In the genomic region with DNA sequence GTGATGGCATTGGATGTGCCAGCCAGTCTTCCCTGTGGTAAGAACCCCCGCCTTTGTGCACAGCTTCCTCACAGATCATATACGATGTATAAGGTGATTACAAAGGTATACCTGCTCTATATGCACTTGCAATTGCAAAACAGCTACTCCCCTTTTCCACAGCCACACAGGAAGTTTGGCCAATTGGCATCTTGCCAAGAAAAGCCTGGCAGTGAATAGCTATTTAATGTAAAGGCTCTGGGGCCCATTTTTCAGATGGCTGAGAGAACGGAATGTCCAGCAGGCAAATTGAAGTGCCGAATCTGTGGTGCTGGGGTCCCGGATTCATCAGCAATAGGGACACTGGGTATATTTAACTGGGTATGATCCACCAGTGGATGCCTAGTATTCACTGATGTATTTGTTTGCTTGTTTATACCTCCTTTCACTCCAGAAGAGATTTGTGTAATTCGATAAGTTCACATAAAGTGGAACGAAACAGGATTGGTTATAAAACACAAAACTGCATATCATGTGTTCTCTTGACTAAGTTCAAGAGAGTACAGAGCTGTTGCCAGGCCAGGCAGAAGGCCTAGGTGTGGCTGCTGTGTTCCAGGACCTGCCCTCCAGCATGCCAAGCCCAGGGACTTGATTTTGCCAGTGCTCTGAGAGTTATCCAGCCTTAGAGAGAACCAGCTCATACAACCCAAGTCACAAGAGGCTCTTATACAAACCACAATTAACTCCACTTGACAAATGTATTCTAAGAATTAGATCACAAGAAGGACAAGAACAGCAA, we compare ENCODE assay signal across 1 cellular context.
A peak's percentile ranks its signal among the peaks of the same experiment; 100 is the strongest.
TF ChIP-seq lines count a peak whose summit lies in the region.

No MANE protein-coding gene starts in this region.

TF ChIP-seq in HEK293, 187 proteins besides CTCF, POLR2A, EP300 and RAD21 (continued from another document and continues in another):
- TF ChIP-seq ZNF423 (tag by site-specific recombination; IDR thresholded peaks at IDR 0.05) = no peak
- TF ChIP-seq MZF1 (tag by site-specific recombination; IDR thresholded peaks at IDR 0.05; ENCODE audit: borderline replicate concordance) = peak; percentile 64; the same call in 1 of the 2 replicates
- peak; percentile 63; the same call in 1 of the 2 replicates for TF ChIP-seq ZNF394 (tag by site-specific recombination; IDR thresholded peaks at IDR 0.05; ENCODE audit: borderline replicate concordance)
- TF ChIP-seq ZBTB1 (tag by site-specific recombination; IDR thresholded peaks at IDR 0.05) = no peak
- 0 out of 2 replicates have a peak, but pooled peaks have one; percentile 64 for TF ChIP-seq ZNF830 (tag by site-specific recombination; IDR thresholded peaks at IDR 0.05; ENCODE audit: low read depth)
- TF ChIP-seq, protein P1, sequence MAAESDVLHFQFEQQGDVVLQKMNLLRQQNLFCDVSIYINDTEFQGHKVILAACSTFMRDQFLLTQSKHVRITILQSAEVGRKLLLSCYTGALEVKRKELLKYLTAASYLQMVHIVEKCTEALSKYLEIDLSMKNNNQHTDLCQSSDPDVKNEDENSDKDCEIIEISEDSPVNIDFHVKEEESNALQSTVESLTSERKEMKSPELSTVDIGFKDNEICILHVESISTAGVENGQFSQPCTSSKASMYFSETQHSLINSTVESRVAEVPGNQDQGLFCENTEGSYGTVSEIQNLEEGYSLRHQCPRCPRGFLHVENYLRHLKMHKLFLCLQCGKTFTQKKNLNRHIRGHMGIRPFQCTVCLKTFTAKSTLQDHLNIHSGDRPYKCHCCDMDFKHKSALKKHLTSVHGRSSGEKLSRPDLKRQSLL (tag by site-specific recombination; IDR thresholded peaks at IDR 0.05) = no peak
- no peak for TF ChIP-seq ZNF514 (tag by site-specific recombination; IDR thresholded peaks at IDR 0.05)
- TF ChIP-seq ZNF239 (tag by site-specific recombination; IDR thresholded peaks at IDR 0.05) = no peak
- TF ChIP-seq, protein P2, sequence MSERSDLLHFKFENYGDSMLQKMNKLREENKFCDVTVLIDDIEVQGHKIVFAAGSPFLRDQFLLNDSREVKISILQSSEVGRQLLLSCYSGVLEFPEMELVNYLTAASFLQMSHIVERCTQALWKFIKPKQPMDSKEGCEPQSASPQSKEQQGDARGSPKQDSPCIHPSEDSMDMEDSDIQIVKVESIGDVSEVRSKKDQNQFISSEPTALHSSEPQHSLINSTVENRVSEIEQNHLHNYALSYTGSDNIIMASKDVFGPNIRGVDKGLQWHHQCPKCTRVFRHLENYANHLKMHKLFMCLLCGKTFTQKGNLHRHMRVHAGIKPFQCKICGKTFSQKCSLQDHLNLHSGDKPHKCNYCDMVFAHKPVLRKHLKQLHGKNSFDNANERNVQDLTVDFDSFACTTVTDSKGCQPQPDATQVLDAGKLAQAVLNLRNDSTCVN (tag by site-specific recombination; optimal IDR thresholded peaks at IDR 0.05) = no peak
- TF ChIP-seq ZNF324 (tag by site-specific recombination; IDR thresholded peaks at IDR 0.05) = no peak
- TF ChIP-seq ZNF76 (tag by site-specific recombination; IDR thresholded peaks at IDR 0.05; ENCODE audit: borderline replicate concordance, low read depth) = no peak
- TF ChIP-seq, protein P3, sequence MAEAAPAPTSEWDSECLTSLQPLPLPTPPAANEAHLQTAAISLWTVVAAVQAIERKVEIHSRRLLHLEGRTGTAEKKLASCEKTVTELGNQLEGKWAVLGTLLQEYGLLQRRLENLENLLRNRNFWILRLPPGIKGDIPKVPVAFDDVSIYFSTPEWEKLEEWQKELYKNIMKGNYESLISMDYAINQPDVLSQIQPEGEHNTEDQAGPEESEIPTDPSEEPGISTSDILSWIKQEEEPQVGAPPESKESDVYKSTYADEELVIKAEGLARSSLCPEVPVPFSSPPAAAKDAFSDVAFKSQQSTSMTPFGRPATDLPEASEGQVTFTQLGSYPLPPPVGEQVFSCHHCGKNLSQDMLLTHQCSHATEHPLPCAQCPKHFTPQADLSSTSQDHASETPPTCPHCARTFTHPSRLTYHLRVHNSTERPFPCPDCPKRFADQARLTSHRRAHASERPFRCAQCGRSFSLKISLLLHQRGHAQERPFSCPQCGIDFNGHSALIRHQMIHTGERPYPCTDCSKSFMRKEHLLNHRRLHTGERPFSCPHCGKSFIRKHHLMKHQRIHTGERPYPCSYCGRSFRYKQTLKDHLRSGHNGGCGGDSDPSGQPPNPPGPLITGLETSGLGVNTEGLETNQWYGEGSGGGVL (tag by site-specific recombination; IDR thresholded peaks at IDR 0.05) = no peak
- TF ChIP-seq SALL2 (tag by site-specific recombination; IDR thresholded peaks at IDR 0.05; ENCODE audit: borderline replicate concordance) = no peak
- TF ChIP-seq, protein P4, sequence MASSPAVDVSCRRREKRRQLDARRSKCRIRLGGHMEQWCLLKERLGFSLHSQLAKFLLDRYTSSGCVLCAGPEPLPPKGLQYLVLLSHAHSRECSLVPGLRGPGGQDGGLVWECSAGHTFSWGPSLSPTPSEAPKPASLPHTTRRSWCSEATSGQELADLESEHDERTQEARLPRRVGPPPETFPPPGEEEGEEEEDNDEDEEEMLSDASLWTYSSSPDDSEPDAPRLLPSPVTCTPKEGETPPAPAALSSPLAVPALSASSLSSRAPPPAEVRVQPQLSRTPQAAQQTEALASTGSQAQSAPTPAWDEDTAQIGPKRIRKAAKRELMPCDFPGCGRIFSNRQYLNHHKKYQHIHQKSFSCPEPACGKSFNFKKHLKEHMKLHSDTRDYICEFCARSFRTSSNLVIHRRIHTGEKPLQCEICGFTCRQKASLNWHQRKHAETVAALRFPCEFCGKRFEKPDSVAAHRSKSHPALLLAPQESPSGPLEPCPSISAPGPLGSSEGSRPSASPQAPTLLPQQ (tag by site-specific recombination; IDR thresholded peaks at IDR 0.05) = no peak
- no peak for TF ChIP-seq KLF7 (tag by site-specific recombination; IDR thresholded peaks at IDR 0.05; ENCODE audit: borderline replicate concordance)
- TF ChIP-seq, protein P5, sequence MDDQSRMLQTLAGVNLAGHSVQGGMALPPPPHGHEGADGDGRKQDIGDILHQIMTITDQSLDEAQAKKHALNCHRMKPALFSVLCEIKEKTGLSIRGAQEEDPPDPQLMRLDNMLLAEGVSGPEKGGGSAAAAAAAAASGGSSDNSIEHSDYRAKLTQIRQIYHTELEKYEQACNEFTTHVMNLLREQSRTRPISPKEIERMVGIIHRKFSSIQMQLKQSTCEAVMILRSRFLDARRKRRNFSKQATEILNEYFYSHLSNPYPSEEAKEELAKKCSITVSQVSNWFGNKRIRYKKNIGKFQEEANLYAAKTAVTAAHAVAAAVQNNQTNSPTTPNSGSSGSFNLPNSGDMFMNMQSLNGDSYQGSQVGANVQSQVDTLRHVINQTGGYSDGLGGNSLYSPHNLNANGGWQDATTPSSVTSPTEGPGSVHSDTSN (CRISPR knock-in tag; IDR thresholded peaks at IDR 0.05) = no peak
- TF ChIP-seq ZNF776 (tag by site-specific recombination; IDR thresholded peaks at IDR 0.05; ENCODE audit: borderline replicate concordance) = peak; percentile 70; the same call in 1 of the 2 replicates
- TF ChIP-seq KLF10 (tag by site-specific recombination; IDR thresholded peaks at IDR 0.05) = peak; percentile 72
- TF ChIP-seq, protein P6, sequence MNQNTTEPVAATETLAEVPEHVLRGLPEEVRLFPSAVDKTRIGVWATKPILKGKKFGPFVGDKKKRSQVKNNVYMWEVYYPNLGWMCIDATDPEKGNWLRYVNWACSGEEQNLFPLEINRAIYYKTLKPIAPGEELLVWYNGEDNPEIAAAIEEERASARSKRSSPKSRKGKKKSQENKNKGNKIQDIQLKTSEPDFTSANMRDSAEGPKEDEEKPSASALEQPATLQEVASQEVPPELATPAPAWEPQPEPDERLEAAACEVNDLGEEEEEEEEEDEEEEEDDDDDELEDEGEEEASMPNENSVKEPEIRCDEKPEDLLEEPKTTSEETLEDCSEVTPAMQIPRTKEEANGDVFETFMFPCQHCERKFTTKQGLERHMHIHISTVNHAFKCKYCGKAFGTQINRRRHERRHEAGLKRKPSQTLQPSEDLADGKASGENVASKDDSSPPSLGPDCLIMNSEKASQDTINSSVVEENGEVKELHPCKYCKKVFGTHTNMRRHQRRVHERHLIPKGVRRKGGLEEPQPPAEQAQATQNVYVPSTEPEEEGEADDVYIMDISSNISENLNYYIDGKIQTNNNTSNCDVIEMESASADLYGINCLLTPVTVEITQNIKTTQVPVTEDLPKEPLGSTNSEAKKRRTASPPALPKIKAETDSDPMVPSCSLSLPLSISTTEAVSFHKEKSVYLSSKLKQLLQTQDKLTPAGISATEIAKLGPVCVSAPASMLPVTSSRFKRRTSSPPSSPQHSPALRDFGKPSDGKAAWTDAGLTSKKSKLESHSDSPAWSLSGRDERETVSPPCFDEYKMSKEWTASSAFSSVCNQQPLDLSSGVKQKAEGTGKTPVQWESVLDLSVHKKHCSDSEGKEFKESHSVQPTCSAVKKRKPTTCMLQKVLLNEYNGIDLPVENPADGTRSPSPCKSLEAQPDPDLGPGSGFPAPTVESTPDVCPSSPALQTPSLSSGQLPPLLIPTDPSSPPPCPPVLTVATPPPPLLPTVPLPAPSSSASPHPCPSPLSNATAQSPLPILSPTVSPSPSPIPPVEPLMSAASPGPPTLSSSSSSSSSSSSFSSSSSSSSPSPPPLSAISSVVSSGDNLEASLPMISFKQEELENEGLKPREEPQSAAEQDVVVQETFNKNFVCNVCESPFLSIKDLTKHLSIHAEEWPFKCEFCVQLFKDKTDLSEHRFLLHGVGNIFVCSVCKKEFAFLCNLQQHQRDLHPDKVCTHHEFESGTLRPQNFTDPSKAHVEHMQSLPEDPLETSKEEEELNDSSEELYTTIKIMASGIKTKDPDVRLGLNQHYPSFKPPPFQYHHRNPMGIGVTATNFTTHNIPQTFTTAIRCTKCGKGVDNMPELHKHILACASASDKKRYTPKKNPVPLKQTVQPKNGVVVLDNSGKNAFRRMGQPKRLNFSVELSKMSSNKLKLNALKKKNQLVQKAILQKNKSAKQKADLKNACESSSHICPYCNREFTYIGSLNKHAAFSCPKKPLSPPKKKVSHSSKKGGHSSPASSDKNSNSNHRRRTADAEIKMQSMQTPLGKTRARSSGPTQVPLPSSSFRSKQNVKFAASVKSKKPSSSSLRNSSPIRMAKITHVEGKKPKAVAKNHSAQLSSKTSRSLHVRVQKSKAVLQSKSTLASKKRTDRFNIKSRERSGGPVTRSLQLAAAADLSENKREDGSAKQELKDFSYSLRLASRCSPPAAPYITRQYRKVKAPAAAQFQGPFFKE (tag by site-specific recombination; IDR thresholded peaks at IDR 0.05; ENCODE audit: borderline replicate concordance) = no peak
- no peak for TF ChIP-seq ZSCAN16 (tag by site-specific recombination; IDR thresholded peaks at IDR 0.05)
- no peak for TF ChIP-seq OSR2 (tag by site-specific recombination; IDR thresholded peaks at IDR 0.05)
- TF ChIP-seq ZNF121 (tag by site-specific recombination; IDR thresholded peaks at IDR 0.05) = no peak
- TF ChIP-seq MEIS1 (CRISPR knock-in tag; IDR thresholded peaks at IDR 0.05; ENCODE audit: borderline replicate concordance) = no peak
- TF ChIP-seq, protein P7, sequence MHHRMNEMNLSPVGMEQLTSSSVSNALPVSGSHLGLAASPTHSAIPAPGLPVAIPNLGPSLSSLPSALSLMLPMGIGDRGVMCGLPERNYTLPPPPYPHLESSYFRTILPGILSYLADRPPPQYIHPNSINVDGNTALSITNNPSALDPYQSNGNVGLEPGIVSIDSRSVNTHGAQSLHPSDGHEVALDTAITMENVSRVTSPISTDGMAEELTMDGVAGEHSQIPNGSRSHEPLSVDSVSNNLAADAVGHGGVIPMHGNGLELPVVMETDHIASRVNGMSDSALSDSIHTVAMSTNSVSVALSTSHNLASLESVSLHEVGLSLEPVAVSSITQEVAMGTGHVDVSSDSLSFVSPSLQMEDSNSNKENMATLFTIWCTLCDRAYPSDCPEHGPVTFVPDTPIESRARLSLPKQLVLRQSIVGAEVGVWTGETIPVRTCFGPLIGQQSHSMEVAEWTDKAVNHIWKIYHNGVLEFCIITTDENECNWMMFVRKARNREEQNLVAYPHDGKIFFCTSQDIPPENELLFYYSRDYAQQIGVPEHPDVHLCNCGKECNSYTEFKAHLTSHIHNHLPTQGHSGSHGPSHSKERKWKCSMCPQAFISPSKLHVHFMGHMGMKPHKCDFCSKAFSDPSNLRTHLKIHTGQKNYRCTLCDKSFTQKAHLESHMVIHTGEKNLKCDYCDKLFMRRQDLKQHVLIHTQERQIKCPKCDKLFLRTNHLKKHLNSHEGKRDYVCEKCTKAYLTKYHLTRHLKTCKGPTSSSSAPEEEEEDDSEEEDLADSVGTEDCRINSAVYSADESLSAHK (tag by site-specific recombination; IDR thresholded peaks at IDR 0.05) = no peak
- TF ChIP-seq, protein P8, sequence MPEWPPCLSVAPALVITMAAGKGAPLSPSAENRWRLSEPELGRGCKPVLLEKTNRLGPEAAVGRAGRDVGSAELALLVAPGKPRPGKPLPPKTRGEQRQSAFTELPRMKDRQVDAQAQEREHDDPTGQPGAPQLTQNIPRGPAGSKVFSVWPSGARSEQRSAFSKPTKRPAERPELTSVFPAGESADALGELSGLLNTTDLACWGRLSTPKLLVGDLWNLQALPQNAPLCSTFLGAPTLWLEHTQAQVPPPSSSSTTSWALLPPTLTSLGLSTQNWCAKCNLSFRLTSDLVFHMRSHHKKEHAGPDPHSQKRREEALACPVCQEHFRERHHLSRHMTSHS (tag by site-specific recombination; IDR thresholded peaks at IDR 0.05) = no peak
- 0 out of 2 replicates have a peak, but pooled peaks have one; percentile 55 for TF ChIP-seq ZNF549 (tag by site-specific recombination; IDR thresholded peaks at IDR 0.05)
- no peak for TF ChIP-seq ZNF670 (tag by site-specific recombination; IDR thresholded peaks at IDR 0.05; ENCODE audit: low read depth)
- TF ChIP-seq, protein P9, sequence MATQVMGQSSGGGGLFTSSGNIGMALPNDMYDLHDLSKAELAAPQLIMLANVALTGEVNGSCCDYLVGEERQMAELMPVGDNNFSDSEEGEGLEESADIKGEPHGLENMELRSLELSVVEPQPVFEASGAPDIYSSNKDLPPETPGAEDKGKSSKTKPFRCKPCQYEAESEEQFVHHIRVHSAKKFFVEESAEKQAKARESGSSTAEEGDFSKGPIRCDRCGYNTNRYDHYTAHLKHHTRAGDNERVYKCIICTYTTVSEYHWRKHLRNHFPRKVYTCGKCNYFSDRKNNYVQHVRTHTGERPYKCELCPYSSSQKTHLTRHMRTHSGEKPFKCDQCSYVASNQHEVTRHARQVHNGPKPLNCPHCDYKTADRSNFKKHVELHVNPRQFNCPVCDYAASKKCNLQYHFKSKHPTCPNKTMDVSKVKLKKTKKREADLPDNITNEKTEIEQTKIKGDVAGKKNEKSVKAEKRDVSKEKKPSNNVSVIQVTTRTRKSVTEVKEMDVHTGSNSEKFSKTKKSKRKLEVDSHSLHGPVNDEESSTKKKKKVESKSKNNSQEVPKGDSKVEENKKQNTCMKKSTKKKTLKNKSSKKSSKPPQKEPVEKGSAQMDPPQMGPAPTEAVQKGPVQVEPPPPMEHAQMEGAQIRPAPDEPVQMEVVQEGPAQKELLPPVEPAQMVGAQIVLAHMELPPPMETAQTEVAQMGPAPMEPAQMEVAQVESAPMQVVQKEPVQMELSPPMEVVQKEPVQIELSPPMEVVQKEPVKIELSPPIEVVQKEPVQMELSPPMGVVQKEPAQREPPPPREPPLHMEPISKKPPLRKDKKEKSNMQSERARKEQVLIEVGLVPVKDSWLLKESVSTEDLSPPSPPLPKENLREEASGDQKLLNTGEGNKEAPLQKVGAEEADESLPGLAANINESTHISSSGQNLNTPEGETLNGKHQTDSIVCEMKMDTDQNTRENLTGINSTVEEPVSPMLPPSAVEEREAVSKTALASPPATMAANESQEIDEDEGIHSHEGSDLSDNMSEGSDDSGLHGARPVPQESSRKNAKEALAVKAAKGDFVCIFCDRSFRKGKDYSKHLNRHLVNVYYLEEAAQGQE (tag by site-specific recombination; IDR thresholded peaks at IDR 0.05) = no peak
- no peak for TF ChIP-seq ZIC2 (tag by site-specific recombination; IDR thresholded peaks at IDR 0.05)
- no peak for TF ChIP-seq SP2 (tag by site-specific recombination; IDR thresholded peaks at IDR 0.05)
